7 cellular contexts compared by ENCODE assay signal in the genomic region with DNA sequence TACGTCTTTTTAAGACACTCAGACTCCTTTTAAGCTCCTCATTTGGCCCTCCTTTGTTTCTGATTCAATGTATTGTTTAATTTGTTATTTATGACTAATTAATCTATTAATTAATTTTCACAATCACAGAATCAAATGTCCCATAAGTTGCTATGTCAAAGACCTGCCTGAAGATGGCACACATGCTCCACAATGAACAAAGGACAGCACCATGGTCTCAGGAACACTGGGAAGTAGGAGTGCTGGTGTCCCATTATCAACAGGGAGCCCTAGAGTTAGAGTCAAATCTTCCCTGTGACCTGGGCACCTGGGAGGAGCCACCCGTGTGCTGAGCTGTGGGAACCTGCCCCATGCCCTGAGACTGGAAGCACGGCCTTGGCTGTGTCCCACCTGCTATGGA.
DNase-seq lines count a peak whose midpoint lies in the region; ATAC-seq, FAIRE-seq and TF ChIP-seq lines count a peak whose summit lies in the region.
"Not testable (repeated sequence)": the region's sequence is repeated elsewhere in the genome, so short reads cannot be mapped to it uniquely, and the experiment has no call there.

No MANE protein-coding gene starts in this region.

- H4K20me1 ChIP-seq in GM23338 (replicated peaks; ENCODE audit: insufficient read depth); endothelial cell of umbilical vein (replicated peaks; ENCODE audit: control insufficient read depth, extremely low read depth, insufficient read depth, low read length); HepG2 (ENCODE audit: insufficient read depth, low read length): not testable (repeated sequence)

- H2AFZ ChIP-seq in GM23338; endothelial cell of umbilical vein (ENCODE audit: low read depth, low read length); HepG2 (ENCODE audit: low read length): not testable (repeated sequence)

- not testable (repeated sequence) for H3K4me1 Mint-ChIP-seq in GM23338

- H3K9me3 ChIP-seq in endothelial cell of umbilical vein (replicated peaks; ENCODE audit: control insufficient read depth, insufficient read depth, low read length); HepG2 (ENCODE audit: low read length): not testable (repeated sequence)

- not testable (repeated sequence) for H3K36me3 ChIP-seq in GM23338 (ENCODE audit: insufficient read depth); endothelial cell of umbilical vein (ENCODE audit: control insufficient read depth in 2 of 2, extremely low read depth in 1 of 2, insufficient read depth in 2 of 2, low read length in 2 of 2); HepG2 (replicated peaks in 1 of 2; ENCODE audit: control insufficient read depth in 1 of 2, insufficient read depth in 2 of 2, low read length in 2 of 2)

- POLR2A ChIA-PET in endothelial cell of umbilical vein (lab: Charles Lee); HepG2 (lab: Yijun Ruan, JAX): not testable (repeated sequence)

- BruUV-seq in endothelial cell of umbilical vein (replicated peaks; lab: Mats Ljungman, UMichigan); HepG2 (replicated peaks; lab: Mats Ljungman, UMichigan): not testable (repeated sequence)

- H3F3A ChIP-seq in GM23338 (replicated peaks; ENCODE audit: low read depth): not testable (repeated sequence)

- CTCF ChIA-PET in endothelial cell of umbilical vein (lab: Charles Lee); HepG2 (lab: Yijun Ruan, JAX; ENCODE audit: low intra/inter-chr PET ratio, low total read pairs): not testable (repeated sequence)

- H3K4me3 Mint-ChIP-seq in GM23338: not testable (repeated sequence)

- no CpG with 5 or more reads among the region's 3 CpGs for WGBS in HepG2 (ENCODE audit: low lambda C conversion rate)

- H3K27ac ChIP-seq in GM23338 (ENCODE audit: low read depth); endothelial cell of umbilical vein (ENCODE audit: insufficient read depth, low read depth, low read length); HepG2 (ENCODE audit: extremely low read length, insufficient read depth, low read length): not testable (repeated sequence)

- peak; percentile 10 for TF ChIP-seq CTCF in GM12864 (IDR thresholded peaks at IDR 0.05; ENCODE audit: low read depth, low read length, missing control alignments)
- TF ChIP-seq CTCF in GM23338 (conservative IDR thresholded peaks at IDR 0.05; ENCODE audit: low read depth in 2 of 2): peak in 1 of 2 experiments; percentile 45; a peak in 3 of 4 replicates
- peak; percentile 35 for TF ChIP-seq CTCF in LNCaP clone FGC (IDR thresholded peaks at IDR 0.05; ENCODE audit: control insufficient read depth, extremely low read depth, insufficient read depth)
- not testable (repeated sequence) for TF ChIP-seq CTCF in endothelial cell of umbilical vein (IDR thresholded peaks at IDR 0.05; ENCODE audit: extremely low read depth in 1 of 2, insufficient read depth in 1 of 2, low read depth in 1 of 2, low read length in 2 of 2)
- peak; percentile 55 for TF ChIP-seq CTCF in HepG2 (CRISPR knock-in tag; IDR thresholded peaks at IDR 0.05)

- in situ Hi-C loops in HepG2 (cut with HindIII; ENCODE audit: extremely low pct_ligation_motif_present, low pct_unique_long_range_greater_than_20kb): not testable (repeated sequence)

- DNase-seq in Ammon's horn (ENCODE audit: low spot score) (peak; percentile 0), GM23338 (ENCODE audit: low spot score) (peak; percentile 11)
- not testable (repeated sequence) for DNase-seq in GM12864 (ENCODE audit: low read depth); LNCaP clone FGC (ENCODE audit: low read depth); endothelial cell of umbilical vein (ENCODE audit: low read depth, low spot score); HepG2 (ENCODE audit: low spot score)

- TF ChIP-seq EP300 in HepG2 (IDR thresholded peaks at IDR 0.05; ENCODE audit: low read depth in 2 of 2, low read length in 2 of 2); HepG2 (CRISPR knock-in tag; IDR thresholded peaks at IDR 0.05; ENCODE audit: borderline replicate concordance): not testable (repeated sequence)

- TF ChIP-seq POLR2A in endothelial cell of umbilical vein (IDR thresholded peaks at IDR 0.05; ENCODE audit: low read depth, low read length); HepG2 (IDR thresholded peaks at IDR 0.05; ENCODE audit: insufficient read depth in 1 of 2, low read depth in 2 of 2, low read length in 2 of 2): not testable (repeated sequence)

- H3K27me3 Mint-ChIP-seq in GM23338 (ENCODE audit: insufficient read depth, low read depth, poor library complexity): not testable (repeated sequence)

- not testable (repeated sequence) for H3K9me1 ChIP-seq in endothelial cell of umbilical vein (replicated peaks; ENCODE audit: control insufficient read depth, extremely low read depth, insufficient read depth, low read length)

- H3K9me2 ChIP-seq in GM23338 (ENCODE audit: insufficient read depth): not testable (repeated sequence)

- TF ChIP-seq RAD21 in HepG2 (CRISPR knock-in tag; IDR thresholded peaks at IDR 0.05): not testable (repeated sequence)

- not testable (repeated sequence) for H3K9ac ChIP-seq in endothelial cell of umbilical vein (replicated peaks; ENCODE audit: extremely low read depth, insufficient read depth, low read length); HepG2 (ENCODE audit: insufficient read depth, low read depth, low read length)

- H3K27me3 ChIP-seq in GM23338 (ENCODE audit: insufficient read depth); endothelial cell of umbilical vein (ENCODE audit: control insufficient read depth in 2 of 2, insufficient read depth in 2 of 2, low read length in 2 of 2); HepG2 (ENCODE audit: control insufficient read depth in 1 of 2, insufficient read depth in 2 of 2, low read length in 2 of 2): not testable (repeated sequence)

- H3K79me2 ChIP-seq in GM23338 (replicated peaks; ENCODE audit: insufficient read depth); endothelial cell of umbilical vein (ENCODE audit: control insufficient read depth, insufficient read depth, low read length); HepG2 (ENCODE audit: insufficient read depth, low read length): not testable (repeated sequence)

- H3K9me3 Mint-ChIP-seq in GM23338: peaks cover 14% of the 10 kb centered on the region

- not testable (repeated sequence) for H3K4me2 ChIP-seq in GM23338; endothelial cell of umbilical vein (ENCODE audit: insufficient read depth, low read length); HepG2 (ENCODE audit: low read depth, low read length)

- dilution Hi-C loops in endothelial cell of umbilical vein (cut with MboI; ENCODE audit: extremely low pct_ligation_motif_present, low sequenced_read_pairs): not testable (repeated sequence)

- FAIRE-seq in TTC549 (lab: Jason Lieb, UNC) (peak; percentile 48), endothelial cell of umbilical vein (lab: Jason Lieb, UNC) (peak; percentile 68), HepG2 (lab: Jason Lieb, UNC) (peak; percentile 76)

- H3K4me1 ChIP-seq in GM23338 (ENCODE audit: insufficient read depth); endothelial cell of umbilical vein (ENCODE audit: control insufficient read depth, extremely low read depth, insufficient read depth, low read length); HepG2 (ENCODE audit: insufficient read depth, low read length): not testable (repeated sequence)

- peaks cover 11% of the 10 kb centered on the region for H3K36me3 Mint-ChIP-seq in GM23338 (ENCODE audit: low read depth)

- intact Hi-C loops in endothelial cell of umbilical vein (cut with micrococcal nuclease); HepG2 (cut with micrococcal nuclease; ENCODE audit: unreplicated experiment): not testable (repeated sequence)

- H3K4me3 ChIP-seq in GM12864 (ENCODE audit: low read depth, low read length); GM23338; LNCaP clone FGC (ENCODE audit: low read depth, low read length); endothelial cell of umbilical vein (replicated peaks in 1 of 3; ENCODE audit: insufficient read depth in 1 of 3, low read depth in 1 of 3, low read length in 3 of 3); HepG2 (replicated peaks in 1 of 3; ENCODE audit: insufficient read depth in 1 of 3, low read depth in 2 of 3, low read length in 3 of 3): not testable (repeated sequence)

- not testable (repeated sequence) for ATAC-seq in GM23338
- peak; percentile 79 for ATAC-seq in HepG2

- H3K27ac Mint-ChIP-seq in GM23338: not testable (repeated sequence)

TF ChIP-seq in HepG2, 621 proteins besides CTCF, POLR2A, EP300 and RAD21:
- TF ChIP-seq STAG1 (CRISPR knock-in tag; IDR thresholded peaks at IDR 0.05): peak; percentile 47
